In the genomic region with DNA sequence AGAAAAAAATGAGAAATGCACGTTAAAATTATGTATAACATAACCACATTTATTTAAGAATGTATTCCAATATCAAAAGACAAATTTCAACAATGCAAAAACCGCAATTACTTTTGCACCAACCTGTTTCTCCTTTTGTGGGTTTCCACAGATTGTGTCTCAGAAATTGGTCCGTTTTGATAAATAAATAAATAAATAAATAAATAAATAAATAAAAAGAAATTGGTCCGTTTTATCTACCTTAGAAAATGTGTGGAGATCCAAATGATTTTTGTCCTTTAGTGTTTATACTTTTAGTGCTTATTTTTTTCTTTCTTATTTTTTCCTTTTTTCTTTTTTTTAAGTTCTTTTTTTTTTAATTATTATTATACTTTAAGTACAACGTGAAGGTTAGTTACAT, we compare ENCODE assay signal across 26 cellular contexts.
"Had no signal": no experiment of that assay in that cellular context is flagged by ENCODE, and none has a peak within 500 bp of the region (broad histone marks: within the 10 kb centered on the region; RNA-seq: fewer than 3 reads in every experiment).

No MANE protein-coding gene starts in this region.

- H3K4me1 ChIP-seq: colonic mucosa, esophagus squamous epithelium, gastroesophageal sphincter, heart left ventricle, left lung, lower lobe of right lung had no signal

- H3K36me3 ChIP-seq: colonic mucosa, esophagus squamous epithelium, gastroesophageal sphincter, heart left ventricle, left lung, lower lobe of right lung had no signal

- ATAC-seq: effector memory CD8-positive, alpha-beta T cell; esophagus mucosa; gastroesophageal sphincter; heart left ventricle; left cardiac atrium; left lung; left ventricle myocardium superior; lower lobe of right lung; mucosa of descending colon; naive thymus-derived CD8-positive, alpha-beta T cell had no signal

- H3K4me3 ChIP-seq: colonic mucosa, esophagus squamous epithelium, gastroesophageal sphincter, heart left ventricle, hepatocyte, left lung, lower lobe of right lung, mucosa of descending colon had no signal

- H3K27ac ChIP-seq: colonic mucosa, epithelial cell of prostate, esophagus squamous epithelium, gastroesophageal sphincter, heart left ventricle, hepatocyte, left lung, lower lobe of right lung had no signal

- H3K9me3 ChIP-seq: colonic mucosa, lower lobe of right lung, mucosa of descending colon had no signal

- DNase-seq: colonic mucosa; cortex of kidney; effector CD8-positive, alpha-beta T cell; effector memory CD8-positive, alpha-beta T cell; endodermal cell; erythroblast; esophagus squamous epithelium; foreskin fibroblast; foreskin melanocyte; heart left ventricle; hypothalamus; immature natural killer cell; islet precursor cell; left cardiac atrium; left lung; left ventricle myocardium superior; lower lobe of right lung; mesenchymal stem cell; mucosa of descending colon; naive B cell; naive thymus-derived CD8-positive, alpha-beta T cell had no signal

- FAIRE-seq: endometrium had no signal
